In the genomic region with DNA sequence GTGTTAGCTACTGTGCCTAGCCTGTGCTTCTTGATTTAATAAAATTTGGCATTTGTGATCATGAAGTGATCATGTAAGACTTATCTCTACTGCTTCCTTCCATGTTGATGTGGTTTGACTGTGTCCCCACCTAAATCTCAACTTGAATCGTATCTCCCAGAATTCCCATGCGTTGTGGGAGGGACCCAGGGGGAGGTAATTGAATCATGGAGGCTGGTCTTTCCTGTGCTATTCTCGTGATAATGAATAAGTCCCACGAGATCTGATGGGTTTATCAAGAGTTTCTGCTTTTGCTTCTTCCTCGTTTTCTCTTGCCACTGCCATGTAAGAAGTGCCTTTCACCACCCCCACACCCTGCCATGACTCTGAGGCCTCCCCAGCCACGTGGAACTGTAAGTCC, we compare ENCODE assay signal across 25 cellular contexts. TPM values are rescaled to one million over a fixed set of nuclear protein-coding genes. Genes with fewer than 3 reads are reported as not detected.
"Had no signal": no experiment of that assay in that cellular context is flagged by ENCODE, and none has a peak within 500 bp of the region (broad histone marks: within the 10 kb centered on the region; RNA-seq: fewer than 3 reads in every experiment).

OVAAL (plus strand) TSS at position 301 of the 400 bp plus-strand sequence.

- H3K4me1 ChIP-seq: adrenal gland, breast epithelium had no signal

- H3K36me3 Mint-ChIP-seq: activated naive CD4-positive, alpha-beta T cell treated with anti-CD3 and anti-CD28 coated beads, Interleukin-2, amount 10 ng/mL, durations not matched to agents 7 days and 5 days; activated naive CD8-positive, alpha-beta T cell treated with anti-CD3 and anti-CD28 coated beads, Interleukin-2, amount 10 ng/mL, durations not matched to agents 7 days and 5 days had no signal

- H3K4me3 ChIP-seq: adrenal gland, breast epithelium, MG63 had no signal

- H3K4me1 Mint-ChIP-seq: activated naive CD4-positive, alpha-beta T cell treated with anti-CD3 and anti-CD28 coated beads, Interleukin-2, amount 10 ng/mL, durations not matched to agents 7 days and 5 days; activated naive CD8-positive, alpha-beta T cell treated with anti-CD3 and anti-CD28 coated beads, Interleukin-2, amount 10 ng/mL, durations not matched to agents 7 days and 5 days had no signal

- H3K27ac ChIP-seq: adrenal gland, breast epithelium, KMS-11, WERI-Rb-1 had no signal

- H3K9me3 Mint-ChIP-seq: activated CD8-positive, alpha-beta T cell treated with anti-CD3 and anti-CD28 coated beads for 36 hours; activated naive CD4-positive, alpha-beta T cell treated with anti-CD3 and anti-CD28 coated beads, Interleukin-2, amount 10 ng/mL, durations not matched to agents 7 days and 5 days; activated naive CD8-positive, alpha-beta T cell treated with anti-CD3 and anti-CD28 coated beads, Interleukin-2, amount 10 ng/mL, durations not matched to agents 7 days and 5 days; activated T-cell treated with anti-CD3 and anti-CD28 coated beads, Interleukin-2, amount 50 U/mL, for 72 hours; activated T-helper 2 cell treated with anti-CD3 and anti-CD28 coated beads, Interferon-gamma antibody, Interleukin-2, Interleukin-4, amounts not matched to agents 10 μg/mL and 5 μg/mL and 100 μg/mL, durations not matched to agents 14 hours and 24 hours and 36 hours had no signal

- H3K27me3 ChIP-seq: adrenal gland, breast epithelium, MG63 had no signal

- H3K9me3 ChIP-seq: adrenal gland, breast epithelium, MG63 had no signal

- H3K36me3 ChIP-seq: adrenal gland, breast epithelium, MG63, WERI-Rb-1 had no signal

- H3K4me3 Mint-ChIP-seq: activated CD8-positive, alpha-beta T cell treated with anti-CD3 and anti-CD28 coated beads for 36 hours; activated naive CD4-positive, alpha-beta T cell treated with anti-CD3 and anti-CD28 coated beads, Interleukin-2, amount 10 ng/mL, durations not matched to agents 7 days and 5 days; activated naive CD8-positive, alpha-beta T cell treated with anti-CD3 and anti-CD28 coated beads, Interleukin-2, amount 10 ng/mL, durations not matched to agents 7 days and 5 days; activated T-cell treated with anti-CD3 and anti-CD28 coated beads, Interleukin-2, amount 50 U/mL, for 72 hours had no signal

- H3K27ac Mint-ChIP-seq: activated CD8-positive, alpha-beta T cell treated with anti-CD3 and anti-CD28 coated beads for 36 hours; activated naive CD4-positive, alpha-beta T cell treated with anti-CD3 and anti-CD28 coated beads, Interleukin-2, amount 10 ng/mL, durations not matched to agents 7 days and 5 days; activated naive CD8-positive, alpha-beta T cell treated with anti-CD3 and anti-CD28 coated beads, Interleukin-2, amount 10 ng/mL, durations not matched to agents 7 days and 5 days; activated T-cell treated with anti-CD3 and anti-CD28 coated beads, Interleukin-2, amount 50 U/mL, for 72 hours; activated T-helper 2 cell treated with anti-CD3 and anti-CD28 coated beads, Interferon-gamma antibody, Interleukin-2, Interleukin-4, amounts not matched to agents 10 μg/mL and 5 μg/mL and 100 μg/mL, durations not matched to agents 14 hours and 24 hours and 36 hours had no signal

- DNase-seq: activated CD4-positive, alpha-beta T cell treated with anti-CD3 and anti-CD28 coated beads for 4 hours; activated CD8-positive, alpha-beta memory T cell treated with anti-CD3 and anti-CD28 coated beads, Interleukin-2, amount 50 U/mL, for 4 hours; activated CD8-positive, alpha-beta T cell treated with anti-CD3 and anti-CD28 coated beads for 36 hours; activated gamma-delta T cell treated with Interleukin-2 at 50 U/mL for 16 hours; activated naive CD4-positive, alpha-beta T cell treated with anti-CD3 and anti-CD28 coated beads, Interleukin-2, amount 10 ng/mL, durations not matched to agents 7 days and 5 days; activated naive CD8-positive, alpha-beta T cell treated with anti-CD3 and anti-CD28 coated beads, Interleukin-2, amount 10 ng/mL, durations not matched to agents 7 days and 5 days; activated T-cell treated with anti-CD3 and anti-CD28 coated beads, Interleukin-2, amount 50 U/mL, for 72 hours; adrenal gland; anterior cingulate cortex; caudate nucleus; MG63; MV-4-11; NCI-H1092 treated with DMSO at 0.1 percent for 48 hours; NCI-H1417 treated with DMSO at 0.1 percent for 48 hours; NCI-H1694; NCI-H2029; NCI-H2107; NCI-H524; SHP77 treated with DMSO at 0.1 percent for 48 hours; T-helper 1 cell; WERI-Rb-1 had no signal

RNA-seq across cellular contexts. Expression of gene OVAAL, which starts in this region (rescaled TPM):
- total RNA-seq: activated CD8-positive, alpha-beta T cell treated with anti-CD3 and anti-CD28 coated beads for 36 hours; activated naive CD8-positive, alpha-beta T cell treated with anti-CD3 and anti-CD28 coated beads, Interleukin-2, amount 10 ng/mL, durations not matched to agents 7 days and 5 days; activated T-cell treated with anti-CD3 and anti-CD28 coated beads, Interleukin-2, amount 50 U/mL, for 72 hours; activated T-helper 2 cell treated with anti-CD3 and anti-CD28 coated beads, Interferon-gamma antibody, Interleukin-2, Interleukin-4, amounts not matched to agents 10 μg/mL and 5 μg/mL and 100 μg/mL, durations not matched to agents 14 hours and 24 hours and 36 hours; breast epithelium; T-helper 2 cell treated with Interferon-gamma antibody and Interleukin-4, amounts not matched to agents 100 ng/mL and 5 ng/mL, for 36 hours had no signal
